1 cellular context compared by ENCODE assay signal in genomic region chr21:44846485-44847260, GRCh38.
TF ChIP-seq lines count a peak whose summit lies in the region.

No MANE protein-coding gene starts in this region.

TF ChIP-seq in HepG2, 621 proteins besides CTCF, POLR2A, EP300 and RAD21 (continued from another document and continues in another):
- TF ChIP-seq TFDP2 (CRISPR knock-in tag; IDR thresholded peaks at IDR 0.05) = no peak; the same call in 1 of the 2 replicates
- no peak for TF ChIP-seq ATF7-NPFF (CRISPR knock-in tag; IDR thresholded peaks at IDR 0.05; ENCODE audit: low read depth)
- TF ChIP-seq ZNF619 (CRISPR knock-in tag; IDR thresholded peaks at IDR 0.05) = no peak
- no peak for TF ChIP-seq ZNF24 (IDR thresholded peaks at IDR 0.05)
- TF ChIP-seq NFATC3 (CRISPR knock-in tag; IDR thresholded peaks at IDR 0.05) = no peak
- no peak for TF ChIP-seq NFIC (IDR thresholded peaks at IDR 0.05; ENCODE audit: low read length)
- TF ChIP-seq RFXANK (CRISPR knock-in tag; IDR thresholded peaks at IDR 0.05) = no peak
- peak; percentile 33; the same call in 1 of the 2 replicates for TF ChIP-seq NFIB (CRISPR knock-in tag; IDR thresholded peaks at IDR 0.05; ENCODE audit: borderline replicate concordance)
- no peak for TF ChIP-seq KLF12 (CRISPR knock-in tag; IDR thresholded peaks at IDR 0.05; ENCODE audit: borderline replicate concordance)
- no peak for TF ChIP-seq RXRB (CRISPR knock-in tag; IDR thresholded peaks at IDR 0.05; ENCODE audit: borderline replicate concordance)
- TF ChIP-seq ZFP37 (CRISPR knock-in tag; IDR thresholded peaks at IDR 0.05; ENCODE audit: borderline replicate concordance) = 0 out of 2 replicates have a peak, but pooled peaks have one; percentile 52
- TF ChIP-seq ZNF280B (CRISPR knock-in tag; IDR thresholded peaks at IDR 0.05; ENCODE audit: borderline replicate concordance) = no peak
- TF ChIP-seq, protein P1, sequence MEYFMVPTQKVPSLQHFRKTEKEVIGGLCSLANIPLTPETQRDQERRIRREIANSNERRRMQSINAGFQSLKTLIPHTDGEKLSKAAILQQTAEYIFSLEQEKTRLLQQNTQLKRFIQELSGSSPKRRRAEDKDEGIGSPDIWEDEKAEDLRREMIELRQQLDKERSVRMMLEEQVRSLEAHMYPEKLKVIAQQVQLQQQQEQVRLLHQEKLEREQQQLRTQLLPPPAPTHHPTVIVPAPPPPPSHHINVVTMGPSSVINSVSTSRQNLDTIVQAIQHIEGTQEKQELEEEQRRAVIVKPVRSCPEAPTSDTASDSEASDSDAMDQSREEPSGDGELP (IDR thresholded peaks at IDR 0.05; ENCODE audit: borderline replicate concordance, low read depth) = no peak
- TF ChIP-seq ZNF564 (CRISPR knock-in tag; IDR thresholded peaks at IDR 0.05) = peak; percentile 23; the same call in 1 of the 2 replicates
- TF ChIP-seq HOXD1 (CRISPR knock-in tag; IDR thresholded peaks at IDR 0.05) = no peak
- TF ChIP-seq, protein P2, sequence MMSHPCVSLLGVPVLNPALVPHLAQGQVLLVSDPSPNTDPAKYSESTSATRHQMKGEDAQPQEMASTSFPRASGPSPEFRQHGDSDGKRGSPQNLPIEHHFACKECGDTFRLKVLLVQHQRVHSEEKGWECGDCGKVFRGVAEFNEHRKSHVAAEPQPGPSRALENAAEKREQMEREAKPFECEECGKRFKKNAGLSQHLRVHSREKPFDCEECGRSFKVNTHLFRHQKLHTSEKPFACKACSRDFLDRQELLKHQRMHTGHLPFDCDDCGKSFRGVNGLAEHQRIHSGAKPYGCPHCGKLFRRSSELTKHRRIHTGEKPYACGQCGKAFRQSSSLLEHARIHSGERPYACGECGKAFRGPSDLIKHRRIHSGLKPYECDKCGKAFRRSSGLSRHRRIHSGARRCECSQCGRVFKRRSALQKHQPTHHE (CRISPR knock-in tag; IDR thresholded peaks at IDR 0.05; ENCODE audit: borderline replicate concordance) = no peak
- TF ChIP-seq, protein P3, sequence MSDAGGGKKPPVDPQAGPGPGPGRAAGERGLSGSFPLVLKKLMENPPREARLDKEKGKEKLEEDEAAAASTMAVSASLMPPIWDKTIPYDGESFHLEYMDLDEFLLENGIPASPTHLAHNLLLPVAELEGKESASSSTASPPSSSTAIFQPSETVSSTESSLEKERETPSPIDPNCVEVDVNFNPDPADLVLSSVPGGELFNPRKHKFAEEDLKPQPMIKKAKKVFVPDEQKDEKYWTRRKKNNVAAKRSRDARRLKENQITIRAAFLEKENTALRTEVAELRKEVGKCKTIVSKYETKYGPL (CRISPR knock-in tag; IDR thresholded peaks at IDR 0.05) = no peak
- TF ChIP-seq, protein P4, sequence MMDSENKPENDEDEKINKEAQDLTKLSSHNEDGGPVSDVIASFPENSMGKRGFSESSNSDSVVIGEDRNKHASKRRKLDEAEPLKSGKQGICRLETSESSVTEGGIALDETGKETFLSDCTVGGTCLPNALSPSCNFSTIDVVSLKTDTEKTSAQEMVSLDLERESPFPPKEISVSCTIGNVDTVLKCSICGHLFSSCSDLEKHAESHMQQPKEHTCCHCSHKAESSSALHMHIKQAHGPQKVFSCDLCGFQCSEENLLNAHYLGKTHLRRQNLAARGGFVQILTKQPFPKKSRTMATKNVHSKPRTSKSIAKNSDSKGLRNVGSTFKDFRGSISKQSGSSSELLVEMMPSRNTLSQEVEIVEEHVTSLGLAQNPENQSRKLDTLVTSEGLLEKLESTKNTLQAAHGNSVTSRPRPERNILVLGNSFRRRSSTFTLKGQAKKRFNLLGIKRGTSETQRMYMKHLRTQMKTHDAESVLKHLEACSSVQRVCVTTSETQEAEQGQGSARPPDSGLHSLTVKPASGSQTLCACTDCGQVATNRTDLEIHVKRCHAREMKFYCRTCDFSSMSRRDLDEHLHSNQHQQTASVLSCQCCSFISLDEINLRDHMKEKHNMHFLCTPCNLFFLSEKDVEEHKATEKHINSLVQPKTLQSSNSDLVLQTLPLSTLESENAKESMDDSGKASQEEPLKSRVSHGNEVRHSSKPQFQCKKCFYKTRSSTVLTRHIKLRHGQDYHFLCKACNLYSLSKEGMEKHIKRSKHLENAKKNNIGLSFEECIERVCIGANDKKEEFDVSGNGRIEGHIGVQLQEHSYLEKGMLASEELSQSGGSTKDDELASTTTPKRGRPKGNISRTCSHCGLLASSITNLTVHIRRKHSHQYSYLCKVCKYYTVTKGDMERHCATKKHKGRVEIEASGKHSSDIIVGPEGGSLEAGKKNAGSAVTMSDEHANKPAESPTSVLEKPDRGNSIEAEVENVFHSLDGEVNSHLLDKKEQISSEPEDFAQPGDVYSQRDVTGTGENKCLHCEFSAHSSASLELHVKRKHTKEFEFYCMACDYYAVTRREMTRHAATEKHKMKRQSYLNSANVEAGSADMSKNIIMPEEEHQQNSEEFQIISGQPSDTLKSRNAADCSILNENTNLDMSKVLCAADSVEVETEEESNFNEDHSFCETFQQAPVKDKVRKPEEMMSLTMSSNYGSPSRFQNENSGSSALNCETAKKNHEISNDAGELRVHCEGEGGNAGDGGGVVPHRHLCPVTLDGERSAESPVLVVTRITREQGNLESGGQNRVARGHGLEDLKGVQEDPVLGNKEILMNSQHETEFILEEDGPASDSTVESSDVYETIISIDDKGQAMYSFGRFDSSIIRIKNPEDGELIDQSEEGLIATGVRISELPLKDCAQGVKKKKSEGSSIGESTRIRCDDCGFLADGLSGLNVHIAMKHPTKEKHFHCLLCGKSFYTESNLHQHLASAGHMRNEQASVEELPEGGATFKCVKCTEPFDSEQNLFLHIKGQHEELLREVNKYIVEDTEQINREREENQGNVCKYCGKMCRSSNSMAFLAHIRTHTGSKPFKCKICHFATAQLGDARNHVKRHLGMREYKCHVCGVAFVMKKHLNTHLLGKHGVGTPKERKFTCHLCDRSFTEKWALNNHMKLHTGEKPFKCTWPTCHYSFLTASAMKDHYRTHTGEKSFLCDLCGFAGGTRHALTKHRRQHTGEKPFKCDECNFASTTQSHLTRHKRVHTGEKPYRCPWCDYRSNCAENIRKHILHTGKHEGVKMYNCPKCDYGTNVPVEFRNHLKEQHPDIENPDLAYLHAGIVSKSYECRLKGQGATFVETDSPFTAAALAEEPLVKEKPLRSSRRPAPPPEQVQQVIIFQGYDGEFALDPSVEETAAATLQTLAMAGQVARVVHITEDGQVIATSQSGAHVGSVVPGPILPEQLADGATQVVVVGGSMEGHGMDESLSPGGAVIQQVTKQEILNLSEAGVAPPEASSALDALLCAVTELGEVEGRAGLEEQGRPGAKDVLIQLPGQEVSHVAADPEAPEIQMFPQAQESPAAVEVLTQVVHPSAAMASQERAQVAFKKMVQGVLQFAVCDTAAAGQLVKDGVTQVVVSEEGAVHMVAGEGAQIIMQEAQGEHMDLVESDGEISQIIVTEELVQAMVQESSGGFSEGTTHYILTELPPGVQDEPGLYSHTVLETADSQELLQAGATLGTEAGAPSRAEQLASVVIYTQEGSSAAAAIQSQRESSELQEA (CRISPR knock-in tag; IDR thresholded peaks at IDR 0.05; ENCODE audit: not compliant biosample characterization) = no peak
- TF ChIP-seq FOXC1 (CRISPR knock-in tag; IDR thresholded peaks at IDR 0.05; ENCODE audit: borderline replicate concordance) = no peak; the same call in 1 of the 2 replicates
- peak; percentile 27; the same call in 1 of the 2 replicates for TF ChIP-seq ZC3H13 (CRISPR knock-in tag; IDR thresholded peaks at IDR 0.05)
- TF ChIP-seq, protein P5, sequence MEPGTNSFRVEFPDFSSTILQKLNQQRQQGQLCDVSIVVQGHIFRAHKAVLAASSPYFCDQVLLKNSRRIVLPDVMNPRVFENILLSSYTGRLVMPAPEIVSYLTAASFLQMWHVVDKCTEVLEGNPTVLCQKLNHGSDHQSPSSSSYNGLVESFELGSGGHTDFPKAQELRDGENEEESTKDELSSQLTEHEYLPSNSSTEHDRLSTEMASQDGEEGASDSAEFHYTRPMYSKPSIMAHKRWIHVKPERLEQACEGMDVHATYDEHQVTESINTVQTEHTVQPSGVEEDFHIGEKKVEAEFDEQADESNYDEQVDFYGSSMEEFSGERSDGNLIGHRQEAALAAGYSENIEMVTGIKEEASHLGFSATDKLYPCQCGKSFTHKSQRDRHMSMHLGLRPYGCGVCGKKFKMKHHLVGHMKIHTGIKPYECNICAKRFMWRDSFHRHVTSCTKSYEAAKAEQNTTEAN (CRISPR knock-in tag; conservative IDR thresholded peaks at IDR 0.05) = no peak
- no peak for TF ChIP-seq ZNF839 (CRISPR knock-in tag; IDR thresholded peaks at IDR 0.05; ENCODE audit: borderline replicate concordance)
- TF ChIP-seq MEF2D (CRISPR knock-in tag; IDR thresholded peaks at IDR 0.05) = no peak
- TF ChIP-seq ZNF496 (CRISPR knock-in tag; IDR thresholded peaks at IDR 0.05; ENCODE audit: insufficient replicate concordance) = no peak
- TF ChIP-seq, protein P6, sequence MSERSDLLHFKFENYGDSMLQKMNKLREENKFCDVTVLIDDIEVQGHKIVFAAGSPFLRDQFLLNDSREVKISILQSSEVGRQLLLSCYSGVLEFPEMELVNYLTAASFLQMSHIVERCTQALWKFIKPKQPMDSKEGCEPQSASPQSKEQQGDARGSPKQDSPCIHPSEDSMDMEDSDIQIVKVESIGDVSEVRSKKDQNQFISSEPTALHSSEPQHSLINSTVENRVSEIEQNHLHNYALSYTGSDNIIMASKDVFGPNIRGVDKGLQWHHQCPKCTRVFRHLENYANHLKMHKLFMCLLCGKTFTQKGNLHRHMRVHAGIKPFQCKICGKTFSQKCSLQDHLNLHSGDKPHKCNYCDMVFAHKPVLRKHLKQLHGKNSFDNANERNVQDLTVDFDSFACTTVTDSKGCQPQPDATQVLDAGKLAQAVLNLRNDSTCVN (CRISPR knock-in tag; IDR thresholded peaks at IDR 0.05; ENCODE audit: borderline replicate concordance) = no peak; the same call in 1 of the 2 replicates
- no peak for TF ChIP-seq SMARCC2 (IDR thresholded peaks at IDR 0.05)
- TF ChIP-seq ZNF414 (CRISPR knock-in tag; IDR thresholded peaks at IDR 0.05) = peak; percentile 77; the same call in 1 of the 2 replicates
- no peak for TF ChIP-seq ADNP (CRISPR knock-in tag; IDR thresholded peaks at IDR 0.05)
- no peak for TF ChIP-seq CERS6 (CRISPR knock-in tag; IDR thresholded peaks at IDR 0.05)
- TF ChIP-seq PHF20 (CRISPR knock-in tag; IDR thresholded peaks at IDR 0.05) = 0 out of 2 replicates have a peak, but pooled peaks have one; percentile 20
- peak; percentile 40 for TF ChIP-seq PATZ1 (CRISPR knock-in tag; IDR thresholded peaks at IDR 0.05)
- TF ChIP-seq JUND (CRISPR knock-in tag; IDR thresholded peaks at IDR 0.05) = no peak
- TF ChIP-seq, protein P7, sequence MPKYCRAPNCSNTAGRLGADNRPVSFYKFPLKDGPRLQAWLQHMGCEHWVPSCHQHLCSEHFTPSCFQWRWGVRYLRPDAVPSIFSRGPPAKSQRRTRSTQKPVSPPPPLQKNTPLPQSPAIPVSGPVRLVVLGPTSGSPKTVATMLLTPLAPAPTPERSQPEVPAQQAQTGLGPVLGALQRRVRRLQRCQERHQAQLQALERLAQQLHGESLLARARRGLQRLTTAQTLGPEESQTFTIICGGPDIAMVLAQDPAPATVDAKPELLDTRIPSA (CRISPR knock-in tag; IDR thresholded peaks at IDR 0.05; ENCODE audit: borderline replicate concordance) = no peak
- no peak for TF ChIP-seq ZBTB8A (CRISPR knock-in tag; IDR thresholded peaks at IDR 0.05; ENCODE audit: borderline replicate concordance, low read depth)
- no peak for TF ChIP-seq TBL1XR1 (IDR thresholded peaks at IDR 0.05; ENCODE audit: borderline replicate concordance, low read length, partially characterized antibody)
- no peak for TF ChIP-seq ZFP90 (CRISPR knock-in tag; IDR thresholded peaks at IDR 0.05; ENCODE audit: borderline replicate concordance)
- TF ChIP-seq ZNF510 (CRISPR knock-in tag; IDR thresholded peaks at IDR 0.05; ENCODE audit: low read depth) = no peak
- no peak for TF ChIP-seq HES4 (CRISPR knock-in tag; IDR thresholded peaks at IDR 0.05; ENCODE audit: borderline replicate concordance)
- no peak for TF ChIP-seq ZSCAN12 (CRISPR knock-in tag; IDR thresholded peaks at IDR 0.05)
